ENCODE assay signal across 1 cellular context in the genomic region with DNA sequence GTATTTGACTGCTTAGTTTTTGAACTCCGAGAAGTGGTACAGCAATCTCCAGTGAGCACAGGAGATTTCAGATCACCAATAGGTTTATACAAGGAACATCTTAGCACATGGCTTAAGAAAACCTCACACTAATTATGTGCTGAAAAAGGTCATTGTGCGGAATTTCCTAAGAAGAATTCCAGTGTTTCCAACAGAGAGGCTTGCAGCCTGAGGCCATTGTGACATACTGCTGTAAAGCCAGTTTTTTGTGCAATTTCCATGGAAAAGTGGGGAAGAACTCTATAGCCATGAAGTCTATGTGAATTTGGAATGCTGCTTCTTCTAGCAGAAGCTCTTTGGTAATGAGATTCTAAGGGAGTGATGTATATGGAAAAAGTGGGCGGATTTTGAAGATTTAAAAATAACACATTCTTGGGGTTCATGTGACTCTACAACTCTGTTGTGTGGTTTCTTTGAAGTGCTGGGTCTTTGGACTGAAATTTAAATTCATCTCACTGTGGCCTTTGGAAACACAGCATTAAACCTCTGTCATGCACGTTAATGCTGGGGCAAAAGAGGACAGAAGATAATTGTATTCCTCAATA.
TF ChIP-seq lines count a peak whose summit lies in the region.

No MANE protein-coding gene starts in this region.

TF ChIP-seq in endothelial cell of umbilical vein, 7 proteins besides CTCF, POLR2A, EP300 and RAD21 (continued from another document):
- no peak for TF ChIP-seq EZH2 (IDR thresholded peaks at IDR 0.05; ENCODE audit: borderline replicate concordance, low read depth, low read length, severe bottlenecking)
- TF ChIP-seq MYC (IDR thresholded peaks at IDR 0.05; ENCODE audit: low read depth, low read length) = no peak
- TF ChIP-seq FOS (IDR thresholded peaks at IDR 0.05; ENCODE audit: borderline replicate concordance, insufficient read depth, low read length) = no peak
- TF ChIP-seq GATA2 (IDR thresholded peaks at IDR 0.05; ENCODE audit: insufficient read depth, insufficient read length, low read depth, low read length) = no peak
- no peak for TF ChIP-seq POLR2AphosphoS5 (IDR thresholded peaks at IDR 0.05; ENCODE audit: insufficient read depth, low read depth, low read length)
- TF ChIP-seq JUN (IDR thresholded peaks at IDR 0.05; ENCODE audit: borderline replicate concordance, insufficient read depth, insufficient read length, low read depth) = no peak
TF ChIP-seq in endothelial cell of umbilical vein: peak in this region for 0.
